In genomic region chr19:6126335-6126974, GRCh38 we compare ENCODE assay signal across 1 cellular context.
TF ChIP-seq lines count a peak whose summit lies in the region.

No MANE protein-coding gene starts in this region.

TF ChIP-seq in K562, 482 proteins besides CTCF, POLR2A, EP300 and RAD21 (continued from another document and continues in another):
- no peak for TF ChIP-seq ZNF318 (IDR thresholded peaks at IDR 0.05; ENCODE audit: borderline replicate concordance in 1 of 2, low read depth in 1 of 2)
- TF ChIP-seq IRF9 (tag; IDR thresholded peaks at IDR 0.05): peak; percentile 69
- no peak for TF ChIP-seq HOXB6 (CRISPR knock-in tag; IDR thresholded peaks at IDR 0.05; ENCODE audit: borderline replicate concordance)
- no peak; a peak in 1 of 3 replicates for TF ChIP-seq CBX3 (IDR thresholded peaks at IDR 0.05; ENCODE audit: borderline replicate concordance in 1 of 2, low read length in 2 of 2)
- TF ChIP-seq ILF3 (IDR thresholded peaks at IDR 0.05; ENCODE audit: borderline replicate concordance): no peak
- no peak for TF ChIP-seq PHB2 (IDR thresholded peaks at IDR 0.05; ENCODE audit: low read depth)
- TF ChIP-seq E2F4 (CRISPR knock-in tag; IDR thresholded peaks at IDR 0.05; ENCODE audit: low read depth): no peak
- no peak for TF ChIP-seq FOXP4 (CRISPR knock-in tag; IDR thresholded peaks at IDR 0.05; ENCODE audit: borderline replicate concordance)
- no peak for TF ChIP-seq ATF6 (CRISPR knock-in tag; IDR thresholded peaks at IDR 0.05)
- no peak for TF ChIP-seq ZNF239 (CRISPR knock-in tag; IDR thresholded peaks at IDR 0.05)
- TF ChIP-seq ZNF764 (CRISPR knock-in tag; IDR thresholded peaks at IDR 0.05; ENCODE audit: low read depth): no peak
- no peak for TF ChIP-seq MXI1 (IDR thresholded peaks at IDR 0.05; ENCODE audit: low read depth, low read length)
- no peak for TF ChIP-seq ARID3A (IDR thresholded peaks at IDR 0.05; ENCODE audit: borderline replicate concordance, low read depth, low read length)
- peak; percentile 63; the same call in 1 of the 2 replicates for TF ChIP-seq ZNF24 (IDR thresholded peaks at IDR 0.05)
- TF ChIP-seq PML (IDR thresholded peaks at IDR 0.05; ENCODE audit: low read length): no peak
- TF ChIP-seq ZBTB43 (CRISPR knock-in tag; IDR thresholded peaks at IDR 0.05): no peak
- TF ChIP-seq LCOR (CRISPR knock-in tag; IDR thresholded peaks at IDR 0.05): no peak
- TF ChIP-seq SRSF3 (IDR thresholded peaks at IDR 0.05; ENCODE audit: insufficient read depth, low read length): no peak
- no peak for TF ChIP-seq ZNF282 (CRISPR knock-in tag; IDR thresholded peaks at IDR 0.05)
- TF ChIP-seq CREB1 (IDR thresholded peaks at IDR 0.05): no peak
- TF ChIP-seq CREB1 (CRISPR knock-in tag; IDR thresholded peaks at IDR 0.05): peak; percentile 23; the same call in 1 of the 2 replicates
- no peak for TF ChIP-seq POLR2B (IDR thresholded peaks at IDR 0.05; ENCODE audit: low read depth, partially characterized antibody)
- no peak for TF ChIP-seq BCLAF1 (IDR thresholded peaks at IDR 0.05; ENCODE audit: borderline replicate concordance in 1 of 2, control insufficient read depth in 1 of 2, low read depth in 2 of 2, low read length in 1 of 2)
- TF ChIP-seq CEBPB (tag; IDR thresholded peaks at IDR 0.05): peak; percentile 92
- TF ChIP-seq ZZZ3 (IDR thresholded peaks at IDR 0.05): no peak
- TF ChIP-seq KAT7 (CRISPR knock-in tag; IDR thresholded peaks at IDR 0.05; ENCODE audit: borderline replicate concordance): no peak
- TF ChIP-seq KHSRP (IDR thresholded peaks at IDR 0.05): no peak
- TF ChIP-seq CEBPG (CRISPR knock-in tag; IDR thresholded peaks at IDR 0.05): peak; percentile 68; the same call in 1 of the 2 replicates
- peak; percentile 7 to 95; a peak in 2 of 4 replicates for TF ChIP-seq CEBPG (tag; conservative IDR thresholded peaks at IDR 0.05 in 1 of 2, IDR thresholded peaks at IDR 0.05 in 1 of 2)
- TF ChIP-seq PRMT5 (CRISPR knock-in tag; IDR thresholded peaks at IDR 0.05): no peak
- TF ChIP-seq MYC (IDR thresholded peaks at IDR 0.05; ENCODE audit: low read depth, low read length): no peak
- no peak for TF ChIP-seq MYC (CRISPR knock-in tag; IDR thresholded peaks at IDR 0.05; ENCODE audit: borderline replicate concordance, low read depth)
- TF ChIP-seq ZKSCAN3 (CRISPR knock-in tag; IDR thresholded peaks at IDR 0.05): no peak
- no peak for TF ChIP-seq SMAD2 (IDR thresholded peaks at IDR 0.05; ENCODE audit: low read depth, low read length)
- no peak for TF ChIP-seq HDAC8 (tag; IDR thresholded peaks at IDR 0.05)
- TF ChIP-seq RB1 (IDR thresholded peaks at IDR 0.05; ENCODE audit: low read depth): no peak
- no peak for TF ChIP-seq ZBTB34 (CRISPR knock-in tag; IDR thresholded peaks at IDR 0.05)
- no peak for TF ChIP-seq SP2 (IDR thresholded peaks at IDR 0.05; ENCODE audit: extremely low read depth, low read depth, low read length, poor library complexity, severe bottlenecking)
